ENCODE assay signal across 22 cellular contexts in genomic region chr13:20718958-20719566, GRCh38.
"Had no signal": no experiment of that assay in that cellular context is flagged by ENCODE, and none has a peak within 500 bp of the region (broad histone marks: within the 10 kb centered on the region; RNA-seq: fewer than 3 reads in every experiment).

No MANE protein-coding gene starts in this region.

- H3K9ac ChIP-seq: parathyroid adenoma had no signal

- H3K79me2 ChIP-seq: parathyroid adenoma had no signal

- H3K9me3 ChIP-seq: esophagus muscularis mucosa, testis, tibial nerve, uterus had no signal

- ATAC-seq: effector memory CD8-positive, alpha-beta T cell; left ventricle myocardium superior; sciatic nerve; stimulated activated naive B cell treated with anti-CD40 and anti-IgM and Interleukin-4, amounts not matched to agents 10 μg/mL and 1 μg/mL and 100 μg/mL, for 72 hours; stimulated activated naive CD8-positive, alpha-beta T cell treated with anti-CD3 and anti-CD28 coated beads, Interleukin-15, amount 100 ng/mL, for 72 hours had no signal

- H3K27ac ChIP-seq: epithelial cell of prostate, esophagus muscularis mucosa, parathyroid adenoma, skin epidermis, testis, tibial nerve, uterus had no signal

- H2AFZ ChIP-seq: parathyroid adenoma had no signal

- H3K4me1 ChIP-seq: parathyroid adenoma had no signal

- FAIRE-seq: colon, keratinocyte had no signal

- H3K27ac Mint-ChIP-seq: dendritic cell treated with granulocyte-macrophage colony-stimulating factor and Interleukin-4, amounts not matched to agents 40 ng/mL and 50 ng/mL, for 4 days; effector memory CD8-positive, alpha-beta T cell; immature natural killer cell; naive B cell; nephron; stimulated activated naive B cell treated with anti-CD40 and anti-IgM and Interleukin-4, amounts not matched to agents 10 μg/mL and 1 μg/mL and 100 μg/mL, for 72 hours; stimulated activated naive CD8-positive, alpha-beta T cell treated with anti-CD3 and anti-CD28 coated beads, Interleukin-15, amount 100 ng/mL, for 72 hours had no signal

- H3K4me3 Mint-ChIP-seq: dendritic cell treated with granulocyte-macrophage colony-stimulating factor and Interleukin-4, amounts not matched to agents 40 ng/mL and 50 ng/mL, for 4 days; effector memory CD8-positive, alpha-beta T cell; immature natural killer cell; naive B cell; nephron; stimulated activated naive B cell treated with anti-CD40 and anti-IgM and Interleukin-4, amounts not matched to agents 10 μg/mL and 1 μg/mL and 100 μg/mL, for 72 hours; stimulated activated naive CD8-positive, alpha-beta T cell treated with anti-CD3 and anti-CD28 coated beads, Interleukin-15, amount 100 ng/mL, for 72 hours had no signal

- H3K4me3 ChIP-seq: esophagus muscularis mucosa, lung, skin epidermis, testis, tibial nerve, uterus had no signal

- H3K27me3 ChIP-seq: testis, uterus had no signal

- DNase-seq: effector memory CD8-positive, alpha-beta T cell; immature natural killer cell; left ventricle myocardium superior; mesendoderm; naive B cell; stimulated activated CD4-positive, alpha-beta T cell treated with anti-CD3 and anti-CD28 coated beads, Interleukin-2, amount 100 ng/mL, for 24 hours; stimulated activated CD4-positive, alpha-beta T cell treated with anti-CD3 and anti-CD28 coated beads, Interleukin-4, amount 100 ng/mL, for 4 hours; stimulated activated naive B cell treated with anti-CD40 and anti-IgM and Interleukin-4, amounts not matched to agents 10 μg/mL and 1 μg/mL and 100 μg/mL, for 72 hours; stimulated activated naive CD8-positive, alpha-beta T cell treated with anti-CD3 and anti-CD28 coated beads, Interleukin-15, amount 100 ng/mL, for 72 hours; testis; uterus had no signal

- H3K36me3 ChIP-seq: esophagus muscularis mucosa, uterus had no signal

- H3K9me3 Mint-ChIP-seq: dendritic cell treated with granulocyte-macrophage colony-stimulating factor and Interleukin-4, amounts not matched to agents 40 ng/mL and 50 ng/mL, for 4 days; effector memory CD8-positive, alpha-beta T cell; immature natural killer cell; naive B cell; nephron; stimulated activated naive B cell treated with anti-CD40 and anti-IgM and Interleukin-4, amounts not matched to agents 10 μg/mL and 1 μg/mL and 100 μg/mL, for 72 hours; stimulated activated naive CD8-positive, alpha-beta T cell treated with anti-CD3 and anti-CD28 coated beads, Interleukin-15, amount 100 ng/mL, for 72 hours had no signal

- H3K36me3 Mint-ChIP-seq: immature natural killer cell; naive B cell; stimulated activated naive B cell treated with anti-CD40 and anti-IgM and Interleukin-4, amounts not matched to agents 10 μg/mL and 1 μg/mL and 100 μg/mL, for 72 hours had no signal
